ENCODE assay signal across 2 cellular contexts in the genomic region with DNA sequence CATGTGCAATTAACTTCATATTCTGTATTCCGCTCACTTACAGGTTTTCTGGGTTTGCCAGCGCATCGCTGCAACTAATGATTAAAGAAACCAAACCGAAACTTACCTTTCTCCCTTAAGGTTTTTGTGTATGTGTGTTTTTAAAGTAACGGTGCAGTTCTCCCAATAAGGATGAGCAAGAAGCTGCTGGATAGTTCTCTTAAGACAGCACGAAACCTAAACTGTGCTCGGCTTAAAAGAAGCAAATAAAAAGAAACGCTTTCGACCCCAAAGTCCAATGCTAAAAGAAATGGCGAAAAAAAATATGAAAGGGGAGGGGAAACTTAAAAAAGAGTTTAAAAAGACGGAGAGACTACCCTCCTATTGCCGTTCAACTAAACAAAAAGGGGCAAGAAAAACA.
TF ChIP-seq lines count a peak whose summit lies in the region.

No MANE protein-coding gene starts in this region.

TF ChIP-seq in SK-N-SH, 30 proteins besides CTCF, POLR2A, EP300 and RAD21:
- TF ChIP-seq, protein P1, sequence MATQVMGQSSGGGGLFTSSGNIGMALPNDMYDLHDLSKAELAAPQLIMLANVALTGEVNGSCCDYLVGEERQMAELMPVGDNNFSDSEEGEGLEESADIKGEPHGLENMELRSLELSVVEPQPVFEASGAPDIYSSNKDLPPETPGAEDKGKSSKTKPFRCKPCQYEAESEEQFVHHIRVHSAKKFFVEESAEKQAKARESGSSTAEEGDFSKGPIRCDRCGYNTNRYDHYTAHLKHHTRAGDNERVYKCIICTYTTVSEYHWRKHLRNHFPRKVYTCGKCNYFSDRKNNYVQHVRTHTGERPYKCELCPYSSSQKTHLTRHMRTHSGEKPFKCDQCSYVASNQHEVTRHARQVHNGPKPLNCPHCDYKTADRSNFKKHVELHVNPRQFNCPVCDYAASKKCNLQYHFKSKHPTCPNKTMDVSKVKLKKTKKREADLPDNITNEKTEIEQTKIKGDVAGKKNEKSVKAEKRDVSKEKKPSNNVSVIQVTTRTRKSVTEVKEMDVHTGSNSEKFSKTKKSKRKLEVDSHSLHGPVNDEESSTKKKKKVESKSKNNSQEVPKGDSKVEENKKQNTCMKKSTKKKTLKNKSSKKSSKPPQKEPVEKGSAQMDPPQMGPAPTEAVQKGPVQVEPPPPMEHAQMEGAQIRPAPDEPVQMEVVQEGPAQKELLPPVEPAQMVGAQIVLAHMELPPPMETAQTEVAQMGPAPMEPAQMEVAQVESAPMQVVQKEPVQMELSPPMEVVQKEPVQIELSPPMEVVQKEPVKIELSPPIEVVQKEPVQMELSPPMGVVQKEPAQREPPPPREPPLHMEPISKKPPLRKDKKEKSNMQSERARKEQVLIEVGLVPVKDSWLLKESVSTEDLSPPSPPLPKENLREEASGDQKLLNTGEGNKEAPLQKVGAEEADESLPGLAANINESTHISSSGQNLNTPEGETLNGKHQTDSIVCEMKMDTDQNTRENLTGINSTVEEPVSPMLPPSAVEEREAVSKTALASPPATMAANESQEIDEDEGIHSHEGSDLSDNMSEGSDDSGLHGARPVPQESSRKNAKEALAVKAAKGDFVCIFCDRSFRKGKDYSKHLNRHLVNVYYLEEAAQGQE (IDR thresholded peaks at IDR 0.05; ENCODE audit: low read depth, low read length) = peak; percentile 82; the same call in 1 of the 2 replicates
- TF ChIP-seq SMC3 (IDR thresholded peaks at IDR 0.05; ENCODE audit: low read depth, low read length) = no peak

TF ChIP-seq in HepG2, 621 proteins besides CTCF, POLR2A, EP300 and RAD21:
- TF ChIP-seq NONO (IDR thresholded peaks at IDR 0.05) (no peak), NONO (CRISPR knock-in tag; conservative IDR thresholded peaks at IDR 0.05) (no peak), NFE2 (CRISPR knock-in tag; IDR thresholded peaks at IDR 0.05) (no peak), SMC3 (IDR thresholded peaks at IDR 0.05; ENCODE audit: low read length) (no peak), MIER3 (CRISPR knock-in tag; IDR thresholded peaks at IDR 0.05; ENCODE audit: borderline replicate concordance) (no peak)
